In the genomic region with DNA sequence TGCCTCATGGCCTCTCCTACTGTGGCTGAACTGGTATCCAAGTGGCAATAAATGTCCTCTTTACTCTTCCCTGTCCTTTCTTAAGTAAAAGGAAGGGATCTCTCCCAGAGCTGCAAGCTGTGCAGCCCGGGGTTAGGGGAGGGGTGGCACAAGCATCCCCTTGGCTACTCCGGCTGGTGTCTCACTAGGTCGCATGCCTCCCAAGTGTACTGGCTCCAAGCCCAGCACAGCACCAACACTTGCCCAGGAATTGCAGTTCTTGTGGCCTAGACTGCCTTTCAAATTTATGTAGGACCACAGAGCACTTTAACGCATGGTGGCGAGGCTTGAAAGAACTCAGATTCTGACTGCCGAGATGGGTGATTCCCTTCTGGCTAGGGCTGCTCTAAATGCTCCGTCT, we compare ENCODE assay signal across 16 cellular contexts. TPM values are rescaled to one million over a fixed set of nuclear protein-coding genes. Genes with fewer than 3 reads are reported as not detected.
DNase-seq lines count a peak whose midpoint lies in the region; ATAC-seq and TF ChIP-seq lines count a peak whose summit lies in the region.
"Had no signal": no experiment of that assay in that cellular context is flagged by ENCODE, and none has a peak within 500 bp of the region (broad histone marks: within the 10 kb centered on the region; RNA-seq: fewer than 3 reads in every experiment).

No MANE protein-coding gene starts in this region.

- peak; percentile 68 for ATAC-seq in Right ventricle myocardium superior (ENCODE audit: poor library complexity)
- peak in 3 of 8 donors; percentile 26 to 67 (median 56) for ATAC-seq in heart right ventricle
- ATAC-seq in aorta (ENCODE audit: low FRiP score): peak; percentile 11
- no peak for ATAC-seq in GM21723 (IDR thresholded peaks at IDR 0.05; ENCODE audit: unreplicated experiment)
- no peak for ATAC-seq in GM18907 (IDR thresholded peaks at IDR 0.05; ENCODE audit: unreplicated experiment)
- ATAC-seq: GM12878 had no signal

- POLR2A ChIA-PET in PC-9 (lab: Charles Lee; ENCODE audit: unreplicated experiment): no interaction called here

- H3K79me2 ChIP-seq in PC-9 (ENCODE audit: low read depth): no peaks in the 10 kb centered on the region

- no peak overlapping the region for H2AFZ ChIP-seq in PC-9

- intact Hi-C loops in Right ventricle myocardium superior (cut with DNase I) (no loop called here), cardiac septum (cut with DNase I) (no loop called here), heart right ventricle (cut with DNase I) (loop anchor here in 1 of 10 donors (10.0 kb wide), 1 partner anchor 45 kb away; a partner anchor contains a TSS), aorta (cut with DNase I) (no loop called here), PC-9 (cut with micrococcal nuclease; ENCODE audit: unreplicated experiment) (no loop called here)

- no peak for DNase-seq in Right ventricle myocardium superior
- no peak for DNase-seq in cardiac septum (ENCODE audit: low spot score)
- DNase-seq in heart right ventricle: peak; percentile 8 to 14
- peak; percentile 32 for DNase-seq in medulla oblongata (ENCODE audit: extremely low spot score)
- no peak for DNase-seq in aorta
- no peak for DNase-seq in PC-9
- DNase-seq: 8988T; AML-193; CD4-positive, CD25-positive, alpha-beta regulatory T cell; DMS53; GOT3; H9 had no signal

- no peaks in the 10 kb centered on the region for H3K9me3 ChIP-seq in heart right ventricle
- H3K9me3 ChIP-seq in aorta (ENCODE audit: control insufficient read depth, low read length): no peaks in the 10 kb centered on the region
- H3K9me3 ChIP-seq in PC-9 (ENCODE audit: insufficient read depth, low read depth): no peaks in the 10 kb centered on the region
- H3K9me3 ChIP-seq: BLaER1 treated with 17β-estradiol and CSF1 and Interleukin-3, amounts not matched to agents 10 nM and 100 nM had no signal

- WGBS in heart right ventricle, 2 donors: 44 to 61% methylated on average over 7 of the region's 7 CpGs
- WGBS in aorta, 2 donors: 7 to 43% methylated on average over 7 of the region's 7 CpGs

- H3K9me2 ChIP-seq in PC-9 (ENCODE audit: insufficient read depth): no peaks in the 10 kb centered on the region

- H3K4me2 ChIP-seq in PC-9: no peak overlapping the region
- H3K4me2 ChIP-seq: BLaER1 treated with 17β-estradiol and CSF1 and Interleukin-3, amounts not matched to agents 10 nM and 100 nM had no signal

- TF ChIP-seq CTCF in heart right ventricle (IDR thresholded peaks at IDR 0.05) (no peak), PC-9 (conservative IDR thresholded peaks at IDR 0.05) (no peak)

- H3K27me3 ChIP-seq in heart right ventricle: peaks cover 0 to 87% (median 0%) of the 10 kb centered on the region in 7 donors
- no peaks in the 10 kb centered on the region for H3K27me3 ChIP-seq in aorta (ENCODE audit: control insufficient read depth in 1 of 2, insufficient read depth in 2 of 2, low read length in 1 of 2)
- no peaks in the 10 kb centered on the region for H3K27me3 ChIP-seq in PC-9 (ENCODE audit: insufficient read depth, low read depth)

- CTCF ChIA-PET in PC-9 (lab: Charles Lee): no interaction called here

- H3K4me1 ChIP-seq in heart right ventricle (peaks cover 0 to 4% (median 0%) of the 10 kb centered on the region in 9 donors), aorta (ENCODE audit: control insufficient read depth in 1 of 2, insufficient read depth in 2 of 2, low read length in 2 of 2) (no peaks in the 10 kb centered on the region), PC-9 (replicated peaks; ENCODE audit: insufficient read depth) (peaks cover 1% of the 10 kb centered on the region)
- H3K4me1 ChIP-seq: BLaER1 treated with 17β-estradiol and CSF1 and Interleukin-3, amounts not matched to agents 10 nM and 100 nM had no signal

- no peaks in the 10 kb centered on the region for H3K36me3 ChIP-seq in heart right ventricle
- H3K36me3 ChIP-seq in aorta (ENCODE audit: control insufficient read depth in 1 of 2, insufficient read depth in 2 of 2, low read length in 1 of 2): no peaks in the 10 kb centered on the region
- no peaks in the 10 kb centered on the region for H3K36me3 ChIP-seq in PC-9 (ENCODE audit: low read depth)
- H3K36me3 ChIP-seq: BLaER1 treated with 17β-estradiol and CSF1 and Interleukin-3, amounts not matched to agents 10 nM and 100 nM had no signal

- no peaks in the 10 kb centered on the region for H3F3A ChIP-seq in PC-9 (ENCODE audit: insufficient read depth, low read depth)

- no TSS peak for BruUV-seq in PC-9 (replicated peaks; lab: Mats Ljungman, UMichigan)

- no peaks in the 10 kb centered on the region for H4K20me1 ChIP-seq in PC-9 (ENCODE audit: insufficient read depth)
- H4K20me1 ChIP-seq: BLaER1 treated with 17β-estradiol and CSF1 and Interleukin-3, amounts not matched to agents 10 nM and 100 nM had no signal

- no peak overlapping the region for H3K27ac ChIP-seq in heart right ventricle
- H3K27ac ChIP-seq in aorta (ENCODE audit: low read depth in 1 of 2, low read length in 2 of 2): peak overlapping the region in 1 of 2 donors; percentile 29
- no peak overlapping the region for H3K27ac ChIP-seq in PC-9
- H3K27ac ChIP-seq: BLaER1 treated with 17β-estradiol and CSF1 and Interleukin-3, amounts not matched to agents 10 nM and 100 nM had no signal

- H3K4me3 ChIP-seq in heart right ventricle: no peak overlapping the region
- H3K4me3 ChIP-seq in aorta (ENCODE audit: low read length in 2 of 2): no peak overlapping the region
- no peak overlapping the region for H3K4me3 ChIP-seq in PC-9
- H3K4me3 ChIP-seq: BLaER1 treated with 17β-estradiol and CSF1 and Interleukin-3, amounts not matched to agents 10 nM and 100 nM; GM12878 had no signal

RNA-seq across cellular contexts. Expression of a gene that starts 44.8 kb away (rescaled TPM):
- total RNA-seq in Right ventricle myocardium superior (23.9 TPM), cardiac septum (38.3 TPM), heart right ventricle (10 to 100 TPM; 23.9 to 44.9 (median 36.1) TPM), aorta (10 to 100 TPM; 51.3 to 52.0 TPM), PC-9 (2021) (39.9 and 47.0 TPM in 2 replicates)
- polyA plus RNA-seq in heart right ventricle (10 to 100 TPM in 1 of 2 donors, 1 to 10 TPM in 1; 7.1 to 10.7 TPM), aorta (10 to 100 TPM in 1 of 2 donors, 1 to 10 TPM in 1; 5.9 to 17.9 TPM)

Comparison
In these comparisons a context has a peak if more than half of its experiments do, and no peak if none do; other contexts are left out.
1. DNase-seq: peak in heart right ventricle (2 of 2) and medulla oblongata (single experiment); none in Right ventricle myocardium superior (single experiment), cardiac septum (single experiment), aorta (0 of 2) and PC-9 (0 of 2).
2. ATAC-seq: peak in Right ventricle myocardium superior (single experiment) and aorta (single experiment); none in GM21723 (single experiment) and GM18907 (single experiment).